ENCODE assay signal across 8 cellular contexts in the genomic region with DNA sequence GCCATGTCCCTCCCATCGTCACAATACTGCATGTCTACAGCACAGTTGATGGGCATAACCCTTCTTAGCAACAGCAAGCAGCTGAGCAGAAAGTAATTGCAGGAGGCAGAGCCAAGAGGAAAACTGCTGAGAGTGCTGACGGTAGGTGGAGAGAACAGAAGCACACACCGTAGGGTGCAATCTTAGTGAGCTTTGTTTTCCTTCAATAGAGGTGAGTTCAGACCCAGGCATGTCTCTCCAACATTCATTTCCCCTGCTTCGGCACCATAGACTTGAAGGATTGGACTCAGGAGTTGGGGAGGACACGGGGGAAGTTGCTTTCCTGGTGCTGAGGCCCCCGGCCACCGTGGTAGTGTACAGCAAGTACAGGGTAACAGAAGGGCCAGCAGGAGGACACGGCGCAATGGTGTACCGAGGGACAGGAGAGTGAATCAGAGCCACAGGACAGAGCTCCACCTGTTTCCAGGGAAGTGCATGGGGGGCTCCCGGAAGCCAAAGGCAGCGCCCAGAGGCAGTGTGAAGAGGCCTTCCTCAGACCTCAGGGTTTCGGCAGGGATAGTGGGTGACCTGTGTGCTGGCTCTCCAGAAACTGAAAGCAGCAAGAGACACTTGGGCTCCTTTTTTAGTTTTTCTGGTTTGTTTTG. TPM values are rescaled to one million over a fixed set of nuclear protein-coding genes. Genes with fewer than 3 reads are reported as not detected.
DNase-seq lines count a peak whose midpoint lies in the region; ATAC-seq lines count a peak whose summit lies in the region.

No MANE protein-coding gene starts in this region.

- H3K36me3 ChIP-seq in naive thymus-derived CD4-positive, alpha-beta T cell (ENCODE audit: control insufficient read depth in 2 of 3, insufficient read depth in 3 of 3, low read length in 3 of 3), result no peaks in the 10 kb centered on the region

- no peaks in the 10 kb centered on the region for H3K9me3 ChIP-seq in naive thymus-derived CD4-positive, alpha-beta T cell (ENCODE audit: control insufficient read depth in 2 of 3, low read length in 3 of 3)

- DNase-seq in NCI-H510A treated with DMSO at 0.1 percent for 48 hours (lab: John Stamatoyannopoulos, UW) (peak; percentile 54), NCI-H510A (lab: John Stamatoyannopoulos, UW) (no peak), NCI-H1436 treated with DMSO at 0.1 percent for 48 hours (lab: John Stamatoyannopoulos, UW) (peak; percentile 47), hippocampal formation (lab: John Stamatoyannopoulos, UW) (no peak)
- no peak for DNase-seq in activated T-cell treated with anti-CD3 and anti-CD28 coated beads, Interleukin-2, amount 50 U/mL, for 72 hours
- peak in 1 of 9 donors; percentile 24 for DNase-seq in naive thymus-derived CD4-positive, alpha-beta T cell

- H3K9me3 Mint-ChIP-seq in activated T-cell treated with anti-CD3 and anti-CD28 coated beads, Interleukin-2, amount 50 U/mL, for 72 hours, result no peaks in the 10 kb centered on the region
- peaks cover 0 to 1% (median 0%) of the 10 kb centered on the region in 11 donors for H3K9me3 Mint-ChIP-seq in naive thymus-derived CD4-positive, alpha-beta T cell

- H3K27me3 ChIP-seq in naive thymus-derived CD4-positive, alpha-beta T cell (ENCODE audit: control insufficient read depth in 2 of 2, insufficient read depth in 2 of 2, low read length in 2 of 2), result no peaks in the 10 kb centered on the region

- H3K36me3 Mint-ChIP-seq in activated T-cell treated with anti-CD3 and anti-CD28 coated beads, Interleukin-2, amount 50 U/mL, for 72 hours (ENCODE audit: insufficient read depth in 2 of 2), result no peaks in the 10 kb centered on the region
- no peaks in the 10 kb centered on the region for H3K36me3 Mint-ChIP-seq in naive thymus-derived CD4-positive, alpha-beta T cell

- POLR2A ChIA-PET in naive thymus-derived CD4-positive, alpha-beta T cell (lab: Charles Lee), result interaction anchor here (0.8 kb wide), 1 partner anchor 33 kb away, joined by 4 read pairs; no protein-coding TSS in a partner anchor

- H3K4me3 Mint-ChIP-seq in activated T-cell treated with anti-CD3 and anti-CD28 coated beads, Interleukin-2, amount 50 U/mL, for 72 hours, result peak overlapping the region; percentile 46 to 70
- peak overlapping the region; percentile 50 to 81 (median 74) for H3K4me3 Mint-ChIP-seq in naive thymus-derived CD4-positive, alpha-beta T cell

- H3K4me1 ChIP-seq in naive thymus-derived CD4-positive, alpha-beta T cell (ENCODE audit: control insufficient read depth in 2 of 2, insufficient read depth in 2 of 2, low read length in 2 of 2), result peaks cover 4 to 11% of the 10 kb centered on the region in 2 donors

- ATAC-seq in HG02642 (IDR thresholded peaks at IDR 0.05; ENCODE audit: poor library complexity, unreplicated experiment) (peak; percentile 57), GM21723 (IDR thresholded peaks at IDR 0.05; ENCODE audit: unreplicated experiment) (no peak)
- peak; percentile 7 to 54 for ATAC-seq in activated T-cell treated with anti-CD3 and anti-CD28 coated beads, Interleukin-2, amount 50 U/mL, for 72 hours (replicated peaks in 1 of 2)
- peak; percentile 35 for ATAC-seq in naive thymus-derived CD4-positive, alpha-beta T cell

- peaks cover 19% of the 10 kb centered on the region for H3K4me1 Mint-ChIP-seq in activated T-cell treated with anti-CD3 and anti-CD28 coated beads, Interleukin-2, amount 50 U/mL, for 72 hours (ENCODE audit: low read depth)
- H3K4me1 Mint-ChIP-seq in naive thymus-derived CD4-positive, alpha-beta T cell, result peaks cover 12 to 27% (median 18%) of the 10 kb centered on the region in 7 donors

- intact Hi-C loops in naive thymus-derived CD4-positive, alpha-beta T cell (cut with micrococcal nuclease), result loop anchor here (1.0 to 5.0 kb wide), 4 partner anchors 36 to 245 kb away; partner anchors contain the start of gene SINHCAF (in 2 of the 2)

- no peak overlapping the region for H3K27ac Mint-ChIP-seq in activated T-cell treated with anti-CD3 and anti-CD28 coated beads, Interleukin-2, amount 50 U/mL, for 72 hours
- H3K27ac Mint-ChIP-seq in naive thymus-derived CD4-positive, alpha-beta T cell, result peak overlapping the region in 8 of 9 donors; percentile 12 to 91 (median 63)

- CTCF ChIA-PET in naive thymus-derived CD4-positive, alpha-beta T cell (lab: Charles Lee), result interaction anchor here (0.8 kb wide), 1 partner anchor 36 kb away, joined by 3 read pairs; the partner anchor contains the start of gene SINHCAF

- H3K4me3 ChIP-seq in naive thymus-derived CD4-positive, alpha-beta T cell (ENCODE audit: low read length), result no peak overlapping the region

- H3K27ac ChIP-seq in naive thymus-derived CD4-positive, alpha-beta T cell (ENCODE audit: low read depth, low read length), result no peak overlapping the region

- H3K27me3 Mint-ChIP-seq in activated T-cell treated with anti-CD3 and anti-CD28 coated beads, Interleukin-2, amount 50 U/mL, for 72 hours (ENCODE audit: low read depth), result no peaks in the 10 kb centered on the region
- no peaks in the 10 kb centered on the region for H3K27me3 Mint-ChIP-seq in naive thymus-derived CD4-positive, alpha-beta T cell

RNA-seq across cellular contexts. Expression of gene SINHCAF, which starts 36.3 kb away (rescaled TPM):
- 100 to 1,000 TPM; 189 to 216 TPM for total RNA-seq in activated T-cell treated with anti-CD3 and anti-CD28 coated beads, Interleukin-2, amount 50 U/mL, for 72 hours
- total RNA-seq in naive thymus-derived CD4-positive, alpha-beta T cell, result 100 to 1,000 TPM in 1 of 5 experiments, 10 to 100 TPM in 4; 80.5 to 114 (median 90.8) TPM
- polyA plus RNA-seq in naive thymus-derived CD4-positive, alpha-beta T cell, result 100 to 1,000 TPM in 1 of 2 donors, 10 to 100 TPM in 1; 47.9 to 101 TPM

Comparison
In these comparisons a context has a peak if more than half of its experiments do, and no peak if none do; other contexts are left out.
1. DNase-seq: peak in NCI-H510A treated with DMSO at 0.1 percent for 48 hours (single experiment) and NCI-H1436 treated with DMSO at 0.1 percent for 48 hours (single experiment); none in NCI-H510A (single experiment), activated T-cell treated with anti-CD3 and anti-CD28 coated beads, Interleukin-2, amount 50 U/mL, for 72 hours (0 of 2) and hippocampal formation (0 of 2).